16 cellular contexts compared by ENCODE assay signal in the genomic region with DNA sequence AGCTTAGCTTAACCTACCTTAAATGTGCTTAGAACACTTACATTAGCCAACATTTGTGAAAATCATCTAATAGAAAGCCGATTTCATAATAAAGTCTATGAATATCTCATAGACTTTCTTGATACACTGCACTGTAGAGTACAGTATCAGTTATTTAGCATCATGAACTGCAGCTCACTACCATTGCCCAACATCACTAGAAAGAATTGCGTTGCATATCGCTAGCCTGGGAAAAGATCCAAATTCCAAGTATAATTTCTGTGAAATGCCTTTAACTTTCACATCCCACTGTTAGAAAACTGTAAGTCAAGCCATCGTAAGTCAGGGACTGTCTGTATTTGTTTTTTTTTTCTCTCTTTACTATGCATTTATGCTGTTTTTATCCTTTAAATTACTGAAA.
"Had no signal": no experiment of that assay in that cellular context is flagged by ENCODE, and none has a peak within 500 bp of the region (broad histone marks: within the 10 kb centered on the region; RNA-seq: fewer than 3 reads in every experiment).

No MANE protein-coding gene starts in this region.

- H3K27ac Mint-ChIP-seq: activated CD4-positive, alpha-beta T cell treated with anti-CD3 and anti-CD28 coated beads for 36 hours; activated CD8-positive, alpha-beta T cell treated with anti-CD3 and anti-CD28 coated beads for 36 hours; activated T-cell treated with anti-CD3 and anti-CD28 coated beads, Interleukin-2, amount 50 U/mL, for 72 hours; stimulated activated naive CD8-positive, alpha-beta T cell treated with anti-CD3 and anti-CD28 coated beads, Interleukin-15, amount 100 ng/mL, for 72 hours had no signal

- H3K27ac ChIP-seq: body of pancreas, parathyroid adenoma, thoracic aorta, VCaP had no signal

- H3K36me3 ChIP-seq: thoracic aorta had no signal

- H3K9me3 ChIP-seq: body of pancreas, thoracic aorta had no signal

- DNase-seq: activated CD4-positive, alpha-beta T cell treated with anti-CD3 and anti-CD28 coated beads for 36 hours; activated CD8-positive, alpha-beta memory T cell treated with anti-CD3 and anti-CD28 coated beads, Interleukin-2, amount 50 U/mL, for 4 hours; activated CD8-positive, alpha-beta T cell treated with anti-CD3 and anti-CD28 coated beads for 36 hours; activated T-cell treated with anti-CD3 and anti-CD28 coated beads, Interleukin-2, amount 50 U/mL, for 72 hours; body of pancreas; cerebellar nuclear complex; kidney; left ventricle myocardium superior; stimulated activated CD4-positive, alpha-beta T cell treated with anti-CD3 and anti-CD28 coated beads, Interleukin-15, amount 100 ng/mL, for 24 hours; stimulated activated CD4-positive, alpha-beta T cell treated with anti-CD3 and anti-CD28 coated beads, Interleukin-4, amount 100 ng/mL, for 24 hours; stimulated activated naive CD8-positive, alpha-beta T cell treated with anti-CD3 and anti-CD28 coated beads, Interleukin-15, amount 100 ng/mL, for 72 hours; T-helper 1 cell had no signal

- H3K79me2 ChIP-seq: parathyroid adenoma had no signal

- H3K9ac ChIP-seq: parathyroid adenoma had no signal

- H2AFZ ChIP-seq: parathyroid adenoma had no signal

- H3K27me3 ChIP-seq: body of pancreas had no signal

- H3K4me3 Mint-ChIP-seq: activated CD4-positive, alpha-beta T cell treated with anti-CD3 and anti-CD28 coated beads for 36 hours; activated CD8-positive, alpha-beta T cell treated with anti-CD3 and anti-CD28 coated beads for 36 hours; activated T-cell treated with anti-CD3 and anti-CD28 coated beads, Interleukin-2, amount 50 U/mL, for 72 hours; neural crest cell; stimulated activated naive CD8-positive, alpha-beta T cell treated with anti-CD3 and anti-CD28 coated beads, Interleukin-15, amount 100 ng/mL, for 72 hours had no signal

- H3K4me3 ChIP-seq: body of pancreas, thoracic aorta had no signal

- H3K4me1 Mint-ChIP-seq: activated CD4-positive, alpha-beta T cell treated with anti-CD3 and anti-CD28 coated beads for 36 hours; neural crest cell; stimulated activated naive CD8-positive, alpha-beta T cell treated with anti-CD3 and anti-CD28 coated beads, Interleukin-15, amount 100 ng/mL, for 72 hours had no signal

- H3K4me1 ChIP-seq: body of pancreas, parathyroid adenoma had no signal

- H3K9me3 Mint-ChIP-seq: neural crest cell had no signal

- H3K27me3 Mint-ChIP-seq: activated CD4-positive, alpha-beta T cell treated with anti-CD3 and anti-CD28 coated beads for 36 hours; activated CD8-positive, alpha-beta T cell treated with anti-CD3 and anti-CD28 coated beads for 36 hours; stimulated activated naive CD8-positive, alpha-beta T cell treated with anti-CD3 and anti-CD28 coated beads, Interleukin-15, amount 100 ng/mL, for 72 hours had no signal
